Comparison of ENCODE assay signal across 1 cellular context in genomic region chr1:223706077-223706988, GRCh38.
A peak's percentile ranks its signal among the peaks of the same experiment; 100 is the strongest.
TF ChIP-seq lines count a peak whose summit lies in the region.

No MANE protein-coding gene starts in this region.

TF ChIP-seq in K562, 482 proteins besides CTCF, POLR2A, EP300 and RAD21 (continued from another document):
- no peak for TF ChIP-seq PBX2 (CRISPR knock-in tag; IDR thresholded peaks at IDR 0.05; ENCODE audit: low read depth)
- TF ChIP-seq PBX2 (tag; conservative IDR thresholded peaks at IDR 0.05; ENCODE audit: low read depth) = 0 out of 2 replicates have a peak, but pooled peaks have one; percentile 25
- peak; percentile 27; the same call in 1 of the 2 replicates for TF ChIP-seq VEZF1 (CRISPR knock-in tag; IDR thresholded peaks at IDR 0.05)
- no peak for TF ChIP-seq HMGXB4 (CRISPR knock-in tag; IDR thresholded peaks at IDR 0.05)
- peak; percentile 67 for TF ChIP-seq MEIS2 (IDR thresholded peaks at IDR 0.05; ENCODE audit: partially characterized antibody)
- no peak for TF ChIP-seq CREB3 (tag; conservative IDR thresholded peaks at IDR 0.05; ENCODE audit: low read depth)
- TF ChIP-seq THRA (IDR thresholded peaks at IDR 0.05) = no peak
- peak; percentile 12; the same call in 1 of the 2 replicates for TF ChIP-seq TEAD4 (IDR thresholded peaks at IDR 0.05; ENCODE audit: low read length)
- no peak for TF ChIP-seq TEAD4 (CRISPR knock-in tag; IDR thresholded peaks at IDR 0.05; ENCODE audit: borderline replicate concordance)
- TF ChIP-seq JUND (IDR thresholded peaks at IDR 0.05; ENCODE audit: borderline replicate concordance, low read depth, low read length) = peak; percentile 0; the same call in 1 of the 2 replicates
- no peak for TF ChIP-seq JUND (tag; IDR thresholded peaks at IDR 0.05; ENCODE audit: borderline replicate concordance, low read depth, low read length)
